Comparison of ENCODE assay signal across 8 cellular contexts in the genomic region with DNA sequence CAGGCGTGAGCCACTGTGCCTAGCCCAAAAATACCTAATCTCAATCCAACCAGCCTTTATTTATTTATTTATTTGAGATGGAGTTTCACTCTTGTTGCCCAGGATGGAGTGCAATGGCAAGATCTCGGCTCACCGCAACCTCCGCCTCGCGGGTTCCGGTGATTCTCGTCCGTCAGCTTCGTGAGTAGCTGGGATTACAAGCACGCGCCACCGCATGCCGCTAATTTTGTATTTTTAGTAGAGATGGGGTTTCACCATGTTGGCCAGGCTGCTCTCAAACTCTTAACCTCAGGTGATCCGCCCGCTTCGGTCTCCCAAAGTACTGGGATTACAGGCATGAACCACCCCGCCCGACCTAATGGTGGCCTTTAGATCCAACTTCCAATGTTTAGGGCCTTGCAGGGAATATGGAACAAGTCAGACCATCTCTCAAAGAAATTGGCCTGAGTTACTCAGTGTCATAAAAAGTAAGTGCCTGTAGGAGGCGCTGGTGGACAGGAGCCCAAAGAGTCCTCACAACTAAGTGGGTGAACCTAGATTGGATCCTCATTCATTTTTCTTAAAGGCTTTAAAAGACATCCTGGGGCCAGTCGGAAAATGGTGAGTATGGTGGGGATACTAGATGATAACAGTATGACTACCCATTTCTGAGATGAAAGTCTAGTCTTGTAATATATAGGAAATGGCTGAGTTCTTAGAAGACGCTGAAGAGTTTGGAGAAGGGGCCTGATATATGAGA. TPM values are rescaled to one million over a fixed set of nuclear protein-coding genes. Genes with fewer than 3 reads are reported as not detected.
DNase-seq lines count a peak whose midpoint lies in the region; ATAC-seq lines count a peak whose summit lies in the region.

No MANE protein-coding gene starts in this region.

- H3K27me3 ChIP-seq in right cardiac atrium (ENCODE audit: control insufficient read depth, insufficient read depth): no peaks in the 10 kb centered on the region

- peaks cover 2% of the 10 kb centered on the region for H3K27me3 Mint-ChIP-seq in activated CD8-positive, alpha-beta T cell treated with anti-CD3 and anti-CD28 coated beads, Interleukin-2, amount 10 ng/mL, durations not matched to agents 7 days and 5 days (ENCODE audit: low read depth)
- H3K27me3 Mint-ChIP-seq in stimulated activated naive CD8-positive, alpha-beta T cell treated with anti-CD3 and anti-CD28 coated beads, Interleukin-15, Interleukin-2, amounts not matched to agents 100 ng/mL and 50 ng/mL, for 24 hours: no peaks in the 10 kb centered on the region

- no peak overlapping the region for H3K27ac ChIP-seq in right cardiac atrium (ENCODE audit: low read length)

- WGBS in right cardiac atrium: 83% methylated on average over 22 of the region's 22 CpGs

- H3K36me3 Mint-ChIP-seq in activated CD8-positive, alpha-beta T cell treated with anti-CD3 and anti-CD28 coated beads, Interleukin-2, amount 10 ng/mL, durations not matched to agents 7 days and 5 days (ENCODE audit: low read depth): no peaks in the 10 kb centered on the region
- H3K36me3 Mint-ChIP-seq in stimulated activated naive CD8-positive, alpha-beta T cell treated with anti-CD3 and anti-CD28 coated beads, Interleukin-15, Interleukin-2, amounts not matched to agents 100 ng/mL and 50 ng/mL, for 24 hours (ENCODE audit: low read depth): no peaks in the 10 kb centered on the region

- peaks cover 65% of the 10 kb centered on the region for H3K4me1 Mint-ChIP-seq in activated CD8-positive, alpha-beta T cell treated with anti-CD3 and anti-CD28 coated beads, Interleukin-2, amount 10 ng/mL, durations not matched to agents 7 days and 5 days (ENCODE audit: low read depth)
- peaks cover 23% of the 10 kb centered on the region for H3K4me1 Mint-ChIP-seq in stimulated activated naive CD8-positive, alpha-beta T cell treated with anti-CD3 and anti-CD28 coated beads, Interleukin-15, Interleukin-2, amounts not matched to agents 100 ng/mL and 50 ng/mL, for 24 hours (ENCODE audit: low read depth)

- CTCF ChIA-PET in activated CD8-positive, alpha-beta T cell treated with anti-CD3 and anti-CD28 coated beads, Interleukin-2, amount 10 ng/mL, durations not matched to agents 7 days and 5 days (lab: Charles Lee): interaction anchor here (0.8 to 16.4 kb wide), 10 partner anchors 14 to 65 kb away, joined by 3 to 354 read pairs (median 6); a partner anchor contains a TSS

- no peaks in the 10 kb centered on the region for H3K9me3 Mint-ChIP-seq in activated CD8-positive, alpha-beta T cell treated with anti-CD3 and anti-CD28 coated beads, Interleukin-2, amount 10 ng/mL, durations not matched to agents 7 days and 5 days (ENCODE audit: insufficient read depth)
- no peaks in the 10 kb centered on the region for H3K9me3 Mint-ChIP-seq in stimulated activated naive CD8-positive, alpha-beta T cell treated with anti-CD3 and anti-CD28 coated beads, Interleukin-15, Interleukin-2, amounts not matched to agents 100 ng/mL and 50 ng/mL, for 24 hours

- no peaks in the 10 kb centered on the region for H3K9me3 ChIP-seq in right cardiac atrium (ENCODE audit: control insufficient read depth, low read length)

- POLR2A ChIA-PET in activated CD8-positive, alpha-beta T cell treated with anti-CD3 and anti-CD28 coated beads, Interleukin-2, amount 10 ng/mL, durations not matched to agents 7 days and 5 days (lab: Charles Lee): interaction anchor here (1.2 kb wide), 1 partner anchor 35 kb away, joined by 3 read pairs; no protein-coding TSS in a partner anchor

- DNase-seq in stimulated activated CD4-positive, alpha-beta T cell treated with anti-CD3 and anti-CD28 coated beads, Interleukin-15, amount 100 ng/mL, for 24 hours: peak; percentile 66
- no peak for DNase-seq in stimulated activated CD4-positive, alpha-beta T cell treated with anti-CD3 and anti-CD28 coated beads, Interleukin-12 subunit alpha, Interleukin-12 subunit beta, amount 100 ng/mL, for 4 hours
- DNase-seq in NCI-H1694 (lab: John Stamatoyannopoulos, UW) (peak; percentile 15), right cardiac atrium (peak in 2 of 3 donors; percentile 25 to 44), GOT3 (lab: John Stamatoyannopoulos, UW) (no peak)
- peak; percentile 67 for DNase-seq in activated CD8-positive, alpha-beta T cell treated with anti-CD3 and anti-CD28 coated beads, Interleukin-2, amount 10 ng/mL, durations not matched to agents 7 days and 5 days

- intact Hi-C loops in right cardiac atrium (cut with DNase I): no loop called here

- ATAC-seq in activated CD8-positive, alpha-beta T cell treated with anti-CD3 and anti-CD28 coated beads, Interleukin-2, amount 10 ng/mL, durations not matched to agents 7 days and 5 days: peak; percentile 38
- ATAC-seq in right cardiac atrium (no peak), GM21786 (IDR thresholded peaks at IDR 0.05; ENCODE audit: unreplicated experiment) (no peak)

- peak overlapping the region; percentile 69 for H3K27ac Mint-ChIP-seq in activated CD8-positive, alpha-beta T cell treated with anti-CD3 and anti-CD28 coated beads, Interleukin-2, amount 10 ng/mL, durations not matched to agents 7 days and 5 days
- peak overlapping the region; percentile 36 for H3K27ac Mint-ChIP-seq in stimulated activated naive CD8-positive, alpha-beta T cell treated with anti-CD3 and anti-CD28 coated beads, Interleukin-15, Interleukin-2, amounts not matched to agents 100 ng/mL and 50 ng/mL, for 24 hours

- peaks cover under 1% of the 10 kb centered on the region for H3K4me1 ChIP-seq in right cardiac atrium (ENCODE audit: control insufficient read depth, insufficient read depth, low read length)

- no peak overlapping the region for H3K4me3 Mint-ChIP-seq in activated CD8-positive, alpha-beta T cell treated with anti-CD3 and anti-CD28 coated beads, Interleukin-2, amount 10 ng/mL, durations not matched to agents 7 days and 5 days
- no peak overlapping the region for H3K4me3 Mint-ChIP-seq in stimulated activated naive CD8-positive, alpha-beta T cell treated with anti-CD3 and anti-CD28 coated beads, Interleukin-15, Interleukin-2, amounts not matched to agents 100 ng/mL and 50 ng/mL, for 24 hours

- H3K4me3 ChIP-seq in right cardiac atrium (ENCODE audit: low read length): no peak overlapping the region

RNA-seq across cellular contexts. Expression of a gene that starts 4.6 kb away (rescaled TPM):
- under 1 TPM; 0.23 to 0.26 TPM for total RNA-seq in activated CD8-positive, alpha-beta T cell treated with anti-CD3 and anti-CD28 coated beads, Interleukin-2, amount 10 ng/mL, durations not matched to agents 7 days and 5 days
- not detected for total RNA-seq in right cardiac atrium
- not detected for polyA plus RNA-seq in right cardiac atrium

RNA-seq across cellular contexts. Expression of a gene that starts 17.9 kb away (rescaled TPM):
- total RNA-seq in activated CD8-positive, alpha-beta T cell treated with anti-CD3 and anti-CD28 coated beads, Interleukin-2, amount 10 ng/mL, durations not matched to agents 7 days and 5 days: not detected
- 10 to 100 TPM in 1 of 4 donors, 1 to 10 TPM in 3; 6.4 to 10.1 (median 9.2) TPM for total RNA-seq in right cardiac atrium
- polyA plus RNA-seq in right cardiac atrium: 10.9 TPM

RNA-seq across cellular contexts. Expression of a gene that starts 29.0 kb away (rescaled TPM):
- 1,000 to 10,000 TPM; 1,836 to 1,884 TPM for total RNA-seq in activated CD8-positive, alpha-beta T cell treated with anti-CD3 and anti-CD28 coated beads, Interleukin-2, amount 10 ng/mL, durations not matched to agents 7 days and 5 days
- total RNA-seq in right cardiac atrium: 10 to 100 TPM; 27.5 to 55.0 (median 37.8) TPM
- 62.8 TPM for polyA plus RNA-seq in right cardiac atrium

RNA-seq across cellular contexts. Expression of a gene that starts 40.4 kb away (rescaled TPM):
- total RNA-seq in activated CD8-positive, alpha-beta T cell treated with anti-CD3 and anti-CD28 coated beads, Interleukin-2, amount 10 ng/mL, durations not matched to agents 7 days and 5 days: 10 to 100 TPM; 10.8 to 12.1 TPM
- total RNA-seq in right cardiac atrium: 1 to 10 TPM; 6.2 to 8.7 (median 7.6) TPM
- 7.2 TPM for polyA plus RNA-seq in right cardiac atrium

RNA-seq across cellular contexts. Expression of a gene that starts 48.1 kb away (rescaled TPM):
- total RNA-seq in activated CD8-positive, alpha-beta T cell treated with anti-CD3 and anti-CD28 coated beads, Interleukin-2, amount 10 ng/mL, durations not matched to agents 7 days and 5 days: 10 to 100 TPM; 58.0 to 66.1 TPM
- total RNA-seq in right cardiac atrium: 1 to 10 TPM in 2 of 4 donors, under 1 TPM in 2; 0.72 to 1.7 (median 0.95) TPM
- polyA plus RNA-seq in right cardiac atrium: 0.68 TPM

Comparison
In these comparisons a context has a peak if more than half of its experiments do, and no peak if none do; other contexts are left out.
1. DNase-seq: peak in stimulated activated CD4-positive, alpha-beta T cell treated with anti-CD3 and anti-CD28 coated beads, Interleukin-15, amount 100 ng/mL, for 24 hours (single experiment), NCI-H1694 (single experiment), activated CD8-positive, alpha-beta T cell treated with anti-CD3 and anti-CD28 coated beads, Interleukin-2, amount 10 ng/mL, durations not matched to agents 7 days and 5 days (single experiment) and right cardiac atrium (2 of 3); none in stimulated activated CD4-positive, alpha-beta T cell treated with anti-CD3 and anti-CD28 coated beads, Interleukin-12 subunit alpha, Interleukin-12 subunit beta, amount 100 ng/mL, for 4 hours (single experiment) and GOT3 (single experiment).
2. RNA of a gene that starts 17.9 kb away (total RNA-seq): 6.4 to 10.1 TPM in right cardiac atrium; not detected in activated CD8-positive, alpha-beta T cell treated with anti-CD3 and anti-CD28 coated beads, Interleukin-2, amount 10 ng/mL, durations not matched to agents 7 days and 5 days; every median in the first group is over 4 times any median in the second.
3. RNA of a gene that starts 29.0 kb away (total RNA-seq): 1,836 to 1,884 TPM in activated CD8-positive, alpha-beta T cell treated with anti-CD3 and anti-CD28 coated beads, Interleukin-2, amount 10 ng/mL, durations not matched to agents 7 days and 5 days; 27.5 to 55.0 TPM in right cardiac atrium; every median in the first group is over 10 times any median in the second.